21 cellular contexts compared by ENCODE assay signal in genomic region chr11:69617220-69617619, GRCh38.
"Had no signal": no experiment of that assay in that cellular context is flagged by ENCODE, and none has a peak within 500 bp of the region (broad histone marks: within the 10 kb centered on the region; RNA-seq: fewer than 3 reads in every experiment).

No MANE protein-coding gene starts in this region.

- H3K27ac ChIP-seq: coronary artery, dorsolateral prefrontal cortex, esophagus muscularis mucosa, foreskin keratinocyte, gastroesophageal sphincter, heart left ventricle, hepatocyte, left lung, lower lobe of right lung had no signal

- H3K36me3 ChIP-seq: esophagus muscularis mucosa, gastroesophageal sphincter, heart left ventricle, left lung, lower lobe of right lung had no signal

- H3K27me3 ChIP-seq: heart left ventricle, hepatocyte, left lung had no signal

- H3K4me2 ChIP-seq: hepatocyte had no signal

- H2AFZ ChIP-seq: hepatocyte had no signal

- H3K4me3 Mint-ChIP-seq: immature natural killer cell, memory B cell had no signal

- H3K9me3 ChIP-seq: esophagus muscularis mucosa, gastroesophageal sphincter, heart left ventricle, left lung, lower lobe of right lung had no signal

- ATAC-seq: foreskin keratinocyte, gastroesophageal sphincter, heart left ventricle, left cardiac atrium, left lung, left ventricle myocardium superior, lower lobe of right lung had no signal

- H3K4me1 ChIP-seq: esophagus muscularis mucosa, foreskin keratinocyte, gastroesophageal sphincter, heart left ventricle, left lung, lower lobe of right lung had no signal

- H3K36me3 Mint-ChIP-seq: immature natural killer cell, memory B cell had no signal

- DNase-seq: dermis blood vessel endothelial cell; dorsolateral prefrontal cortex; effector CD4-positive, alpha-beta T cell; effector memory CD4-positive, alpha-beta T cell; foreskin keratinocyte; heart left ventricle; hypothalamus; immature natural killer cell; islet precursor cell; kidney; kidney glomerular epithelial cell; left cardiac atrium; left lung; left ventricle myocardium superior; lower lobe of right lung; midbrain had no signal

- H3K27ac Mint-ChIP-seq: immature natural killer cell, memory B cell had no signal

- H3K79me2 ChIP-seq: hepatocyte had no signal

- H3K4me1 Mint-ChIP-seq: immature natural killer cell, memory B cell had no signal

- H3K9me3 Mint-ChIP-seq: immature natural killer cell, memory B cell had no signal

- H3K4me3 ChIP-seq: coronary artery, dorsolateral prefrontal cortex, esophagus muscularis mucosa, gastroesophageal sphincter, heart left ventricle, hepatocyte, left lung, lower lobe of right lung had no signal
